In the genomic region with DNA sequence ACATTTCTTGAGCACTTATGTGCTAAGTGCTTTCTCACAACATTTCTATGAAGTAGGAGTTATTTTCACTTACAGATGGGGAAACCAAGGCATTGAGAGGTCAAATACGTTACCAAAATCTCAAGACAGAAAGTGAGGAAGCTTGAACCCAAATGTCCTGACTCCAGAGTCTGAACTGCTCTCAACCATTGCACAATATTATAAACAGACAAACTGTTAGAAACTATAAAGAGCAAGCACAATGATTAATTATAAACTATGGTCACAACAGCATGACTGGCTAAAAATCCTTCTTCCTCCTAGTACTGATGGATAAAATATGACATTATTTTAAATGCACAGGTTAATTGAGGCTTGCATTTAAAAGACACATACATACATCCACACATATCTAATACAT, we compare ENCODE assay signal across 22 cellular contexts.
DNase-seq lines count a peak whose midpoint lies in the region; ATAC-seq and TF ChIP-seq lines count a peak whose summit lies in the region.
"Had no signal": no experiment of that assay in that cellular context is flagged by ENCODE, and none has a peak within 500 bp of the region (broad histone marks: within the 10 kb centered on the region; RNA-seq: fewer than 3 reads in every experiment).

No MANE protein-coding gene starts in this region.

- dilution Hi-C loops in IMR-90 (cut with HindIII; ENCODE audit: low sequenced_read_pairs, unreplicated experiment) = no loop called here

- no peak overlapping the region for H4K5ac ChIP-seq in IMR-90 (ENCODE audit: low read depth, low read length)

- H2BK120ac ChIP-seq in IMR-90 (ENCODE audit: low read depth, low read length) = no peak overlapping the region
- no peak overlapping the region for H2BK120ac ChIP-seq in mesenchymal stem cell (ENCODE audit: low read depth, low read length)

- H3K9ac ChIP-seq in IMR-90 (ENCODE audit: low read depth, low read length) = no peak overlapping the region
- no peak overlapping the region for H3K9ac ChIP-seq in mesenchymal stem cell (ENCODE audit: low read length)
- H3K9ac ChIP-seq: GM23248 had no signal

- ATAC-seq in IMR-90 (ENCODE audit: low read depth) (no peak), GM18873 (IDR thresholded peaks at IDR 0.05; ENCODE audit: low FRiP score, unreplicated experiment) (no peak), GM21526 (IDR thresholded peaks at IDR 0.05; ENCODE audit: low FRiP score, unreplicated experiment) (no peak)
- ATAC-seq: GM12878 had no signal

- H3K23ac ChIP-seq in IMR-90 (ENCODE audit: low read depth, low read length) = no peak overlapping the region
- no peak overlapping the region for H3K23ac ChIP-seq in mesenchymal stem cell (ENCODE audit: low read length in 2 of 2)

- no peak overlapping the region for H2AK9ac ChIP-seq in IMR-90 (replicated peaks; ENCODE audit: low read depth, low read length, poor library complexity)

- no peak overlapping the region for H2BK5ac ChIP-seq in IMR-90 (ENCODE audit: low read depth, low read length, poor library complexity, severe bottlenecking)
- no peak overlapping the region for H2BK5ac ChIP-seq in mesenchymal stem cell (ENCODE audit: low read depth, low read length, poor library complexity, severe bottlenecking)

- no peak overlapping the region for H3K4me3 ChIP-seq in IMR-90 (ENCODE audit: insufficient read depth, low read depth, low read length)
- H3K4me3 ChIP-seq in mesenchymal stem cell (ENCODE audit: insufficient read depth in 1 of 2, low read depth in 1 of 2, low read length in 2 of 2) = no peak overlapping the region
- no peak overlapping the region for H3K4me3 ChIP-seq in esophagus muscularis mucosa
- H3K4me3 ChIP-seq: GM12878, GM23248 had no signal

- no peak overlapping the region for H4K91ac ChIP-seq in IMR-90 (ENCODE audit: insufficient read depth, low read depth, low read length)
- no peak overlapping the region for H4K91ac ChIP-seq in mesenchymal stem cell (ENCODE audit: low read length)

- TF ChIP-seq POLR2A in IMR-90 (IDR thresholded peaks at IDR 0.05; ENCODE audit: low read depth, low read length) = no peak
- TF ChIP-seq POLR2A in esophagus muscularis mucosa (IDR thresholded peaks at IDR 0.05; ENCODE audit: low read depth) = no peak

- H3K36me3 ChIP-seq in IMR-90 (ENCODE audit: control insufficient read depth, insufficient read depth, low read length) = no peaks in the 10 kb centered on the region
- no peaks in the 10 kb centered on the region for H3K36me3 ChIP-seq in mesenchymal stem cell (ENCODE audit: control insufficient read depth in 1 of 2, insufficient read depth in 2 of 2, low read depth in 1 of 2, low read length in 2 of 2)
- H3K36me3 ChIP-seq in esophagus muscularis mucosa = no peaks in the 10 kb centered on the region
- H3K36me3 ChIP-seq: BE2C had no signal

- intact Hi-C loops in IMR-90 (cut with micrococcal nuclease) = no loop called here
- intact Hi-C loops in esophagus muscularis mucosa (cut with DNase I) = no loop called here

- H4K20me1 ChIP-seq in IMR-90 (ENCODE audit: insufficient read depth, low read length) = no peaks in the 10 kb centered on the region

- no peak for TF ChIP-seq EP300 in esophagus muscularis mucosa (IDR thresholded peaks at IDR 0.05)

- no peak overlapping the region for H3K4me2 ChIP-seq in IMR-90 (ENCODE audit: low read depth, low read length)
- H3K4me2 ChIP-seq in mesenchymal stem cell (ENCODE audit: low read length, poor library complexity, severe bottlenecking) = no peak overlapping the region

- H3K79me1 ChIP-seq in IMR-90 (ENCODE audit: low read depth in 1 of 2, low read length in 2 of 2) = no peaks in the 10 kb centered on the region
- no peaks in the 10 kb centered on the region for H3K79me1 ChIP-seq in mesenchymal stem cell (replicated peaks; ENCODE audit: low read length, poor library complexity, severe bottlenecking)

- POLR2A ChIA-PET in IMR-90 (lab: Charles Lee; ENCODE audit: unreplicated experiment) = no interaction called here

- CTCF ChIA-PET in IMR-90 (lab: Yijun Ruan, JAX) = no interaction called here

- H3K56ac ChIP-seq in IMR-90 (ENCODE audit: extremely low read depth, insufficient read depth, low read length) = no peak overlapping the region

- no peak overlapping the region for H3K18ac ChIP-seq in IMR-90 (ENCODE audit: low read depth, low read length)
- H3K18ac ChIP-seq in mesenchymal stem cell (ENCODE audit: low read depth in 1 of 2, low read length in 2 of 2) = no peak overlapping the region

- H2BK12ac ChIP-seq in mesenchymal stem cell (ENCODE audit: low read length in 2 of 2) = no peak overlapping the region

- H3K4me1 ChIP-seq in IMR-90 (ENCODE audit: control insufficient read depth, insufficient read depth, low read length) = no peaks in the 10 kb centered on the region
- no peaks in the 10 kb centered on the region for H3K4me1 ChIP-seq in mesenchymal stem cell (ENCODE audit: control insufficient read depth, insufficient read depth, low read depth, low read length)
- H3K4me1 ChIP-seq in esophagus muscularis mucosa = peaks cover 0 to 7% (median 0%) of the 10 kb centered on the region in 4 donors
- H3K4me1 ChIP-seq: BE2C had no signal

- no CpG with 5 or more reads among the region's 1 CpG for WGBS in IMR-90 (ENCODE audit: extremely low coverage in 2 of 2, insufficient read length in 1 of 2), 2 experiments
- WGBS in mesenchymal stem cell = 38% methylated on average over 1 of the region's 1 CpG
- WGBS in esophagus muscularis mucosa = 24% methylated on average over 1 of the region's 1 CpG

- no peak overlapping the region for H2BK15ac ChIP-seq in IMR-90 (ENCODE audit: low read depth, low read length)
- no peak overlapping the region for H2BK15ac ChIP-seq in mesenchymal stem cell (ENCODE audit: low read depth, poor library complexity, severe bottlenecking)

- no peaks in the 10 kb centered on the region for H3K9me1 ChIP-seq in IMR-90 (ENCODE audit: insufficient read depth, low read length)

- no peak for TF ChIP-seq CTCF in IMR-90 (conservative IDR thresholded peaks at IDR 0.05; ENCODE audit: low read depth, low read length)
- no peak for TF ChIP-seq CTCF in esophagus muscularis mucosa (IDR thresholded peaks at IDR 0.05)

- H3K14ac ChIP-seq in IMR-90 (replicated peaks; ENCODE audit: low read depth, low read length) (no peak overlapping the region), mesenchymal stem cell (ENCODE audit: low read length in 2 of 2) (no peak overlapping the region)

- H3K4ac ChIP-seq in IMR-90 (ENCODE audit: low read depth, low read length) (no peak overlapping the region), mesenchymal stem cell (ENCODE audit: low read depth in 1 of 2, low read length in 2 of 2) (no peak overlapping the region)

- TF ChIP-seq RAD21 in IMR-90 (IDR thresholded peaks at IDR 0.05; ENCODE audit: low read length) = no peak

- no peak overlapping the region for H2AK5ac ChIP-seq in IMR-90 (ENCODE audit: low read depth, low read length)
- no peak overlapping the region for H2AK5ac ChIP-seq in mesenchymal stem cell (ENCODE audit: low read length, severe bottlenecking)

- in situ Hi-C loops in IMR-90 (cut with MboI; ENCODE audit: low sequenced_read_pairs) = no loop called here

- H4K8ac ChIP-seq in IMR-90 (ENCODE audit: low read depth in 2 of 2, low read length in 2 of 2) (no peak overlapping the region), mesenchymal stem cell (ENCODE audit: low read length) (no peak overlapping the region)

- no peak overlapping the region for H3K27ac ChIP-seq in IMR-90 (ENCODE audit: insufficient read depth, low read length)
- H3K27ac ChIP-seq in mesenchymal stem cell (ENCODE audit: low read length, poor library complexity, severe bottlenecking) = no peak overlapping the region
- H3K27ac ChIP-seq in esophagus muscularis mucosa (replicated peaks in 1 of 4) = no peak overlapping the region
- H3K27ac ChIP-seq: GM23248, HL-60 had no signal

- H3K9me3 ChIP-seq in IMR-90 (ENCODE audit: control insufficient read depth, insufficient read depth, low read length) (no peaks in the 10 kb centered on the region), mesenchymal stem cell (ENCODE audit: control insufficient read depth, low read length) (peaks cover 7% of the 10 kb centered on the region), esophagus muscularis mucosa (peaks cover 0 to 5% (median 0%) of the 10 kb centered on the region in 4 donors)
- H3K9me3 ChIP-seq: BE2C had no signal

- no peak overlapping the region for H2BK20ac ChIP-seq in IMR-90 (ENCODE audit: low read depth, low read length)

- no TSS peak for BruUV-seq in IMR-90 (replicated peaks; lab: Mats Ljungman, UMichigan)

- no peak overlapping the region for H2AFZ ChIP-seq in IMR-90 (replicated peaks; ENCODE audit: low read length, poor library complexity)
- no peak overlapping the region for H2AFZ ChIP-seq in mesenchymal stem cell (ENCODE audit: low read depth, low read length)
- H2AFZ ChIP-seq: GM23248 had no signal

- H3K27me3 ChIP-seq in IMR-90 (ENCODE audit: control insufficient read depth, insufficient read depth, low read length) = no peaks in the 10 kb centered on the region
- H3K27me3 ChIP-seq in mesenchymal stem cell (ENCODE audit: control insufficient read depth in 1 of 2, insufficient read depth in 1 of 2, low read length in 2 of 2) = no peaks in the 10 kb centered on the region
- no peaks in the 10 kb centered on the region for H3K27me3 ChIP-seq in esophagus muscularis mucosa
- H3K27me3 ChIP-seq: BE2C had no signal

- DNase-seq in IMR-90 = no peak
- DNase-seq in amniotic epithelial cell (ENCODE audit: low read depth) = peak; percentile 13
- DNase-seq in iris pigment epithelial cell (ENCODE audit: low read depth) = peak; percentile 0
- DNase-seq in mesenchymal stem cell = peak; percentile 48
- DNase-seq in esophagus muscularis mucosa (ENCODE audit: extremely low spot score) = no peak
- no peak for DNase-seq in NCI-H510A (lab: John Stamatoyannopoulos, UW)
- DNase-seq: ACHN; BE2C; C1 segment of cervical spinal cord; CD4-positive, CD25-positive, alpha-beta regulatory T cell; CD8-positive, alpha-beta memory T cell; COR-L47; DMS 273 treated with DMSO at 0.1 percent for 48 hours; DMS53; DND-41; EL; GM23248; HCEC 1CT had no signal

TF ChIP-seq in IMR-90, 13 proteins besides CTCF, POLR2A, EP300 and RAD21 (continues in another document):
- TF ChIP-seq BHLHE40 (IDR thresholded peaks at IDR 0.05; ENCODE audit: low read depth, low read length) (no peak), CEBPB (IDR thresholded peaks at IDR 0.05; ENCODE audit: low read depth, low read length) (peak; percentile 61), RFX5 (IDR thresholded peaks at IDR 0.05; ENCODE audit: low read depth, low read length) (no peak), ELK1 (IDR thresholded peaks at IDR 0.05; ENCODE audit: borderline replicate concordance, low read depth, low read length) (no peak)

Comparison
In these comparisons a context has a peak if more than half of its experiments do, and no peak if none do; other contexts are left out.
1. DNase-seq: peak in amniotic epithelial cell (single experiment), iris pigment epithelial cell (single experiment) and mesenchymal stem cell (single experiment); none in IMR-90 (single experiment), esophagus muscularis mucosa (single experiment) and NCI-H510A (single experiment).